Comparison of ENCODE assay signal across 1 cellular context in genomic region chr1:19877821-19878636, GRCh38.
TF ChIP-seq lines count a peak whose summit lies in the region.

No MANE protein-coding gene starts in this region.

TF ChIP-seq in K562, 482 proteins besides CTCF, POLR2A, EP300 and RAD21 (continued from another document and continues in another):
- TF ChIP-seq SNAPC5 (CRISPR knock-in tag; IDR thresholded peaks at IDR 0.05) (no peak), GMEB1 (CRISPR knock-in tag; IDR thresholded peaks at IDR 0.05) (no peak), HCFC1 (IDR thresholded peaks at IDR 0.05; ENCODE audit: low read depth, low read length) (0 out of 2 replicates have a peak, but pooled peaks have one; percentile 26), ZNF77 (CRISPR knock-in tag; IDR thresholded peaks at IDR 0.05) (no peak), ZNF561 (CRISPR knock-in tag; conservative IDR thresholded peaks at IDR 0.05) (no peak), ZNF75A (CRISPR knock-in tag; IDR thresholded peaks at IDR 0.05) (no peak), ZBTB49 (CRISPR knock-in tag; IDR thresholded peaks at IDR 0.05; ENCODE audit: borderline replicate concordance) (no peak), ZKSCAN8 (CRISPR knock-in tag; IDR thresholded peaks at IDR 0.05) (no peak), AFF1 (IDR thresholded peaks at IDR 0.05; ENCODE audit: low read depth in 1 of 2, partially characterized antibody in 2 of 2) (peak in 1 of 2 experiments; percentile 58), ZSCAN32 (CRISPR knock-in tag; IDR thresholded peaks at IDR 0.05) (no peak), ZC3H8 (IDR thresholded peaks at IDR 0.05) (no peak), ZC3H4 (CRISPR knock-in tag; IDR thresholded peaks at IDR 0.05; ENCODE audit: borderline replicate concordance) (no peak), CBFB (CRISPR knock-in tag; IDR thresholded peaks at IDR 0.05) (no peak), ATF1 (CRISPR knock-in tag; IDR thresholded peaks at IDR 0.05) (no peak), ATF1 (tag; IDR thresholded peaks at IDR 0.05) (peak; percentile 65; the same call in 1 of the 2 replicates), ZNF23 (CRISPR knock-in tag; IDR thresholded peaks at IDR 0.05) (no peak), TEAD1 (CRISPR knock-in tag; IDR thresholded peaks at IDR 0.05) (0 out of 4 replicates have a peak, but pooled peaks of 1 of the 2 experiments have one; percentile 29), ZNF280B (CRISPR knock-in tag; IDR thresholded peaks at IDR 0.05) (no peak), MXD1 (CRISPR knock-in tag; IDR thresholded peaks at IDR 0.05; ENCODE audit: borderline replicate concordance, poor library complexity, severe bottlenecking) (no peak), ARNT (IDR thresholded peaks at IDR 0.05) (peak in 1 of 2 experiments; percentile 63; a peak in 1 of 4 replicates), ATF2 (CRISPR knock-in tag; IDR thresholded peaks at IDR 0.05) (no peak), ZNF785 (CRISPR knock-in tag; IDR thresholded peaks at IDR 0.05) (no peak), ETS2 (tag; IDR thresholded peaks at IDR 0.05; ENCODE audit: borderline replicate concordance, poor library complexity, severe bottlenecking) (no peak), PBX2 (CRISPR knock-in tag; IDR thresholded peaks at IDR 0.05; ENCODE audit: low read depth) (no peak), PBX2 (tag; conservative IDR thresholded peaks at IDR 0.05; ENCODE audit: low read depth) (peak; percentile 86), PRDM10 (IDR thresholded peaks at IDR 0.05; ENCODE audit: partially characterized antibody) (no peak), ZNF518B (CRISPR knock-in tag; IDR thresholded peaks at IDR 0.05) (no peak), ZKSCAN3 (CRISPR knock-in tag; IDR thresholded peaks at IDR 0.05) (no peak), MYNN (IDR thresholded peaks at IDR 0.05) (no peak), MYNN (CRISPR knock-in tag; IDR thresholded peaks at IDR 0.05) (no peak), PATZ1 (CRISPR knock-in tag; IDR thresholded peaks at IDR 0.05; ENCODE audit: borderline replicate concordance) (no peak)
